8 cellular contexts compared by ENCODE assay signal in the genomic region with DNA sequence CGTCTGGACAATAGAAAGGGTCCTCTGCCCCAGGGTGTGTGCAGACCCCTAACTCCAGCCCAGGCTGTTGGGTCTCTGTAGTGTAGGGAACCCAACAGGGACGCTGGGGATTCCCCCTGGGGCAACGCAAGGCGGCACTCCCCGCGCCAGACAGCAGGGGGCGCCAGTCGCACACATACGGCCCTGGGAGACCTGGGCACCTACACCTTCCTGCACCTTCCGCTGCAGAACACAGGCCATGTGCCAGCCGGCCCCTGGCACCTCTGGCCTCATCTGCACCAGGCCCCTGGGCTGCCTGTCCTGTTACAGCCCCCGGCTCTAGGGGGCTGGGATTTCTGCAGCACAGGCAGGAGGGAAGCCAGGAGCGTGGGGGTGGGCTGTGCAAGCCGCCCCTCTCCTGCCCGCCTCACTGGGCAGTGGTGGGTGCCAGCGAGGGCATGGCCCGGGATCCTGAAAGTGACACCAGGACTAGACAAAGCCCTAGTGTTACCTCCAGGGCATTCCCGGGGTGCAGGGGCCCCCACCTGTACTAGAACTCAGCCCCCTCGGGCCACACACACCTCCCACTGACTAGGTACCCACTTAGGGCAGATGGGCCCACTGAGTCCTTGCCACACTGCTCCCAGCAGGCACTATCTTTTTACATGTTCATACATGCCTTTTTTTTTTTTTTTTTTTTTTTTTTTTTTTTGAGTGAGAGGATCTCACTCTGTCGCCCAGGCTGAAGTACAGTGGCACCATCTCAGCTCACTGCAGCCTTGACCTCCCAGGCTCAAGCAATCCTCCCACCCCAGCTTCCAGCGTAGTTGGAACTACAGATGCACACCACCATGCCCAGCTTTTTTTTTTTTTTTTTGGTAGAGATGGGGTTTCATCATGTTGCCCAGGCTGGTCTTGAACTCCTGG. TPM values are rescaled to one million over a fixed set of nuclear protein-coding genes. Genes with fewer than 3 reads are reported as not detected.
DNase-seq lines count a peak whose midpoint lies in the region; ATAC-seq and TF ChIP-seq lines count a peak whose summit lies in the region.

No MANE protein-coding gene starts in this region.

- H3K4me3 Mint-ChIP-seq in natural killer cell treated with Interleukin-12 subunit alpha and Interleukin-12 subunit beta and Interleukin-15 and Interleukin-18, amount 100 ng/mL, for 72 hours, result no peak overlapping the region

- DNase-seq in AG09309 (ENCODE audit: low read depth) (no peak), NCI-H748 treated with DMSO at 0.1 percent for 48 hours (lab: John Stamatoyannopoulos, UW) (peak; percentile 24), epithelial cell of proximal tubule (ENCODE audit: low read depth) (no peak)
- peak; percentile 49 for DNase-seq in activated CD8-positive, alpha-beta memory T cell treated with anti-CD3 and anti-CD28 coated beads, Interleukin-2, amount 50 U/mL, for 24 hours (ENCODE audit: extremely low read depth)
- peak; percentile 83 for DNase-seq in natural killer cell treated with Interleukin-12 subunit alpha and Interleukin-12 subunit beta and Interleukin-15 and Interleukin-18, amount 100 ng/mL, for 72 hours (ENCODE audit: low spot score)
- peak; percentile 69 for DNase-seq in stimulated activated naive CD4-positive, alpha-beta T cell treated with Interleukin-2 at 50 U/mL for 16 hours (lab: John Stamatoyannopoulos, UW)

- H3K4me3 ChIP-seq in AG09309 (ENCODE audit: control insufficient read depth, low read depth, low read length) (no peak overlapping the region), epithelial cell of proximal tubule (ENCODE audit: low read depth, low read length) (no peak overlapping the region)

- no peaks in the 10 kb centered on the region for H3K9me3 Mint-ChIP-seq in natural killer cell treated with Interleukin-12 subunit alpha and Interleukin-12 subunit beta and Interleukin-15 and Interleukin-18, amount 100 ng/mL, for 72 hours

- H3K27me3 Mint-ChIP-seq in natural killer cell treated with Interleukin-12 subunit alpha and Interleukin-12 subunit beta and Interleukin-15 and Interleukin-18, amount 100 ng/mL, for 72 hours, result no peaks in the 10 kb centered on the region

- H3K36me3 Mint-ChIP-seq in natural killer cell treated with Interleukin-12 subunit alpha and Interleukin-12 subunit beta and Interleukin-15 and Interleukin-18, amount 100 ng/mL, for 72 hours, result no peaks in the 10 kb centered on the region

- H3K27ac Mint-ChIP-seq in natural killer cell treated with Interleukin-12 subunit alpha and Interleukin-12 subunit beta and Interleukin-15 and Interleukin-18, amount 100 ng/mL, for 72 hours, result no peak overlapping the region

- no peaks in the 10 kb centered on the region for H3K4me1 Mint-ChIP-seq in natural killer cell treated with Interleukin-12 subunit alpha and Interleukin-12 subunit beta and Interleukin-15 and Interleukin-18, amount 100 ng/mL, for 72 hours (ENCODE audit: low read depth in 2 of 2)

- ATAC-seq in GM18868 (IDR thresholded peaks at IDR 0.05; ENCODE audit: unreplicated experiment), result peak; percentile 75
- ATAC-seq in HG03378 (IDR thresholded peaks at IDR 0.05; ENCODE audit: unreplicated experiment), result peak; percentile 61
- peak; percentile 66 to 78 for ATAC-seq in natural killer cell treated with Interleukin-12 subunit alpha and Interleukin-12 subunit beta and Interleukin-15 and Interleukin-18, amount 100 ng/mL, for 72 hours

- peak; percentile 97 for TF ChIP-seq CTCF in AG09309 (IDR thresholded peaks at IDR 0.05; ENCODE audit: control insufficient read depth, insufficient read depth, low read depth, low read length, missing control alignments)
- peak; percentile 91 for TF ChIP-seq CTCF in epithelial cell of proximal tubule (conservative IDR thresholded peaks at IDR 0.05; ENCODE audit: low read depth, low read length)

RNA-seq across cellular contexts. Expression of a gene that starts 37.5 kb away (rescaled TPM):
- total RNA-seq in epithelial cell of proximal tubule, result 8.4 and 11.3 TPM in 2 replicates
- 100 to 1,000 TPM in 1 of 2 donors, 10 to 100 TPM in 1; 78.6 to 105 TPM for total RNA-seq in natural killer cell treated with Interleukin-12 subunit alpha and Interleukin-12 subunit beta and Interleukin-15 and Interleukin-18, amount 100 ng/mL, for 72 hours

RNA-seq across cellular contexts. Expression of a gene that starts 38.0 kb away (rescaled TPM):
- 44.3 and 48.5 TPM in 2 replicates for total RNA-seq in epithelial cell of proximal tubule
- 10 to 100 TPM; 80.6 to 96.7 TPM for total RNA-seq in natural killer cell treated with Interleukin-12 subunit alpha and Interleukin-12 subunit beta and Interleukin-15 and Interleukin-18, amount 100 ng/mL, for 72 hours

Comparison
In these comparisons a context has a peak if more than half of its experiments do, and no peak if none do; other contexts are left out.
1. DNase-seq: peak in NCI-H748 treated with DMSO at 0.1 percent for 48 hours (single experiment), activated CD8-positive, alpha-beta memory T cell treated with anti-CD3 and anti-CD28 coated beads, Interleukin-2, amount 50 U/mL, for 24 hours (single experiment), natural killer cell treated with Interleukin-12 subunit alpha and Interleukin-12 subunit beta and Interleukin-15 and Interleukin-18, amount 100 ng/mL, for 72 hours (single experiment) and stimulated activated naive CD4-positive, alpha-beta T cell treated with Interleukin-2 at 50 U/mL for 16 hours (single experiment); none in AG09309 (single experiment) and epithelial cell of proximal tubule (single experiment).
2. Peak in every context shown above with its lines, with median percentiles within 50 percentile points of each other: ATAC-seq.